ENCODE assay signal across 8 cellular contexts in genomic region chr10:94320285-94320914, GRCh38. TPM values are rescaled to one million over a fixed set of nuclear protein-coding genes. Genes with fewer than 3 reads are reported as not detected.
DNase-seq lines count a peak whose midpoint lies in the region; ATAC-seq and TF ChIP-seq lines count a peak whose summit lies in the region.

No MANE protein-coding gene starts in this region.

- CTCF ChIA-PET in HEK293T (lab: Yijun Ruan, JAX), result interaction anchor here (0.6 to 3.6 kb wide), 20 partner anchors 9 to 575 kb away, joined by 3 to 34 read pairs (median 4); partner anchors contain the start of genes LGI1 and SLC35G1

- 20 to 33% methylated on average over 2 of the region's 2 CpGs for WGBS in lung, 2 donors

- peak; percentile 36 for DNase-seq in CMK (ENCODE audit: low read depth)
- DNase-seq in HEK293T (ENCODE audit: extremely low spot score), result peak; percentile 69
- DNase-seq in NCI-H460 (ENCODE audit: extremely low read depth, low read depth), result peak; percentile 70
- DNase-seq in activated CD4-positive, alpha-beta T cell treated with anti-CD3 and anti-CD28 coated beads, Interleukin-2, amount 50 U/mL, for 4 hours, result peak; percentile 49 to 51
- peak; percentile 40 to 81 (median 59) for DNase-seq in dorsolateral prefrontal cortex
- peak; percentile 69 for DNase-seq in lung (ENCODE audit: low spot score)
- peak; percentile 21 for DNase-seq in stimulated activated CD8-positive, alpha-beta memory T cell treated with anti-CD3 and anti-CD28 coated beads, Interleukin-15, amount 100 ng/mL, for 1 hour (ENCODE audit: low read depth)

- POLR2A ChIA-PET in HEK293T (lab: Yijun Ruan, JAX), result no interaction called here

- H3K4me3 ChIP-seq in dorsolateral prefrontal cortex (no peak overlapping the region), lung (no peak overlapping the region)

- intact Hi-C loops in dorsolateral prefrontal cortex (cut with DNase I), result loop anchor here in 1 of 2 donors (5.0 to 10.0 kb wide), 2 partner anchors 246 to 403 kb away; no protein-coding TSS in a partner anchor

- H3K27ac ChIP-seq in dorsolateral prefrontal cortex (no peak overlapping the region), lung (ENCODE audit: low read depth in 1 of 2, low read length in 1 of 2) (no peak overlapping the region)

- H3K27me3 ChIP-seq in dorsolateral prefrontal cortex, result no peaks in the 10 kb centered on the region
- H3K27me3 ChIP-seq in lung (ENCODE audit: control insufficient read depth, insufficient read depth), result no peaks in the 10 kb centered on the region

- TF ChIP-seq CTCF in dorsolateral prefrontal cortex (IDR thresholded peaks at IDR 0.05 in 54 of 56, conservative IDR thresholded peaks at IDR 0.05 in 2 of 56; ENCODE audit: low read depth in 1 of 56, partially characterized antibody in 56 of 56) (peak; percentile 81 to 99 (median 92)), lung (IDR thresholded peaks at IDR 0.05; ENCODE audit: control extremely low read depth, extremely low read depth) (peak; percentile 55)

- ATAC-seq in lung (ENCODE audit: insufficient read depth, low FRiP score) (no peak), GM19351 (IDR thresholded peaks at IDR 0.05; ENCODE audit: unreplicated experiment) (no peak)

- H3K9me3 ChIP-seq in lung (ENCODE audit: control insufficient read depth in 2 of 2, insufficient read depth in 1 of 2, low read length in 1 of 2), result no peaks in the 10 kb centered on the region

- H3K36me3 ChIP-seq in lung (ENCODE audit: control insufficient read depth in 2 of 2, insufficient read depth in 2 of 2, low read length in 2 of 2), result peaks cover 8 to 9% of the 10 kb centered on the region in 2 donors

- H3K4me1 ChIP-seq in lung (ENCODE audit: control insufficient read depth in 2 of 2, insufficient read depth in 2 of 2, low read length in 2 of 2), result no peaks in the 10 kb centered on the region

TF ChIP-seq in HEK293T, 16 proteins besides CTCF, POLR2A, EP300 and RAD21:
- TF ChIP-seq ZNF384 (IDR thresholded peaks at IDR 0.05) (no peak), FOXK2 (IDR thresholded peaks at IDR 0.05) (no peak), ELF4 (IDR thresholded peaks at IDR 0.05) (no peak), SUZ12 (IDR thresholded peaks at IDR 0.05) (no peak), ARNT (IDR thresholded peaks at IDR 0.05) (no peak), FOXM1 (IDR thresholded peaks at IDR 0.05; ENCODE audit: borderline replicate concordance) (no peak), HDGF (IDR thresholded peaks at IDR 0.05; ENCODE audit: borderline replicate concordance) (no peak), L3MBTL2 (conservative IDR thresholded peaks at IDR 0.05) (no peak), SP1 (IDR thresholded peaks at IDR 0.05) (no peak), TARDBP (IDR thresholded peaks at IDR 0.05) (no peak), NFRKB (IDR thresholded peaks at IDR 0.05) (no peak)
- TF ChIP-seq, protein P1, sequence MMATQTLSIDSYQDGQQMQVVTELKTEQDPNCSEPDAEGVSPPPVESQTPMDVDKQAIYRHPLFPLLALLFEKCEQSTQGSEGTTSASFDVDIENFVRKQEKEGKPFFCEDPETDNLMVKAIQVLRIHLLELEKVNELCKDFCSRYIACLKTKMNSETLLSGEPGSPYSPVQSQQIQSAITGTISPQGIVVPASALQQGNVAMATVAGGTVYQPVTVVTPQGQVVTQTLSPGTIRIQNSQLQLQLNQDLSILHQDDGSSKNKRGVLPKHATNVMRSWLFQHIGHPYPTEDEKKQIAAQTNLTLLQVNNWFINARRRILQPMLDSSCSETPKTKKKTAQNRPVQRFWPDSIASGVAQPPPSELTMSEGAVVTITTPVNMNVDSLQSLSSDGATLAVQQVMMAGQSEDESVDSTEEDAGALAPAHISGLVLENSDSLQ (IDR thresholded peaks at IDR 0.05), result no peak

RNA-seq across cellular contexts. Expression of gene NOC3L, which starts 42.3 kb away (rescaled TPM):
- total RNA-seq in NCI-H460 (2014; rRNA removed; shearing (Covaris generic)), result 54.7 and 60.3 TPM in 2 replicates
- polyA plus RNA-seq in NCI-H460 (2014; cell fraction: nucleus; rRNA removed), result 55.2 and 68.2 TPM in 2 replicates
- total RNA-seq in dorsolateral prefrontal cortex (10 to 100 TPM in 99 of 120 experiments, 1 to 10 TPM in 21; 6.0 to 19.1 (median 12.2) TPM), lung (10 to 100 TPM; 10.9 to 20.8 TPM)
- 1 to 10 TPM; 4.5 to 9.3 TPM for polyA plus RNA-seq in lung
